In genomic region chr1:164735315-164736052, GRCh38 we compare ENCODE assay signal across 1 cellular context.
TF ChIP-seq lines count a peak whose summit lies in the region.

No MANE protein-coding gene starts in this region.

TF ChIP-seq in SK-N-SH, 30 proteins besides CTCF, POLR2A, EP300 and RAD21 (continued from another document):
- TF ChIP-seq PBX3 (IDR thresholded peaks at IDR 0.05): peak; percentile 69
- TF ChIP-seq NFIC (IDR thresholded peaks at IDR 0.05; ENCODE audit: borderline replicate concordance): peak; percentile 87
- no peak for TF ChIP-seq REST (IDR thresholded peaks at IDR 0.05; ENCODE audit: low read depth, low read length)
- TF ChIP-seq GABPA (IDR thresholded peaks at IDR 0.05; ENCODE audit: low read depth): no peak
- 0 out of 2 replicates have a peak, but pooled peaks have one; percentile 18 for TF ChIP-seq JUND (IDR thresholded peaks at IDR 0.05)
- TF ChIP-seq POLR2AphosphoS5 (IDR thresholded peaks at IDR 0.05; ENCODE audit: low read depth, low read length): 0 out of 2 replicates have a peak, but pooled peaks have one; percentile 14
